Comparison of ENCODE assay signal across 6 cellular contexts in the genomic region with DNA sequence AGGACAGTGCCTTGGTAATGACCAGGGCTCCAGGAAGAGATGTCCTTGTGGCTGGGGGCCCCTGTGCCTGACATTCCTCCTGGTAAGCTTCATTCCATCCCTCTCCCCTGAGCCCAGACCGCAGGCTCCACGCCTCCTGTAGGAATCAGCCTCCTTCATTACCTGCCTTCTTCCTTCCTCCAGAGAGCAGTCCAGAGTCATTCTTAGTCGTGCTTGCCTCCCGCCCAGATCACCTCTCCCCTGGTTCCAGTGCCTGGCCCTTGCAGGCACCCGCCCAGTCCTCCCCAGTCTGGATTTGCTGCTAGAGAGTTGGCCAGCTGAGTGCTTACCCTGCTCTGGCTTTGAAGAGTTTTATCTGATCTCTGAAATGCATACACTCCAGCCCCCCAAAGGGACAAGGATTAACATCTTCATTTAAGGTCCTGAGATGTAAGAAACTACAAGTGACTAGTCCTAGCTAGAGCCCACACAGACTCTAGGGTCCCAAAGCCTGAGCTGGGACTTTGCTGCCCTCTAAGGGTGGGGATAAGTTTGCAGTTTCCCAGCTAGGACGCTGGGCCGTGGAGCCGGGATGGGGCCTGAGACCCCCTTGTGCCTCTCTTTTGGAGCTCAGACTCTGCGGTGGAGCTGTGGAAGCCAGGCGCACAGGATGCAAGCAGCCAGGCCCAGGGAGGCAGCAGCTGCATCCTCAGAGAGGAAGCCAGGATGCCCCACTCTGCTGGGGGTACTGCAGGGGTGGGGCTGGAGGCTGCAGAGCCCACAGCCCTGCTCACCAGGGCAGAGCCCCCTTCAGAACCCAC. TPM values are rescaled to one million over a fixed set of nuclear protein-coding genes. Genes with fewer than 3 reads are reported as not detected.
A peak's percentile ranks its signal among the peaks of the same experiment; 100 is the strongest.
DNase-seq lines count a peak whose midpoint lies in the region; ATAC-seq and TF ChIP-seq lines count a peak whose summit lies in the region.

No MANE protein-coding gene starts in this region.

- H3K4me3 ChIP-seq in BE2C (ENCODE audit: low read depth, low read length) (no peak overlapping the region), HL-60 (replicated peaks; ENCODE audit: insufficient read depth, low read length) (no peak overlapping the region), liver (ENCODE audit: low read depth in 1 of 3, low read length in 3 of 3) (no peak overlapping the region)

- no peak for ATAC-seq in HG02588 (IDR thresholded peaks at IDR 0.05; ENCODE audit: unreplicated experiment)
- no peak for ATAC-seq in GM18870 (IDR thresholded peaks at IDR 0.05; ENCODE audit: unreplicated experiment)

- DNase-seq in BE2C (peak; percentile 48), HL-60 (ENCODE audit: low read depth in 1 of 2, low spot score in 1 of 2) (no peak)
- peak; percentile 46 for DNase-seq in activated T-cell treated with anti-CD3 and anti-CD28 coated beads, Interleukin-2, amount 50 U/mL, for 1 hour

- H3K36me3 ChIP-seq in BE2C (no peaks in the 10 kb centered on the region), liver (ENCODE audit: control insufficient read depth in 4 of 4, insufficient read depth in 3 of 4, low read depth in 1 of 4, low read length in 3 of 4) (peaks cover 0 to 12% (median 7%) of the 10 kb centered on the region in 4 donors)

- TF ChIP-seq CTCF in BE2C (IDR thresholded peaks at IDR 0.05; ENCODE audit: low read depth, low read length): peak; percentile 67
- peak; percentile 50 for TF ChIP-seq CTCF in HL-60 (IDR thresholded peaks at IDR 0.05; ENCODE audit: insufficient read depth, low read length)
- TF ChIP-seq CTCF in liver (IDR thresholded peaks at IDR 0.05; ENCODE audit: low read depth, low read length, missing input control): peak; percentile 61

- peak overlapping the region in 1 of 2 donors; percentile 21 for H3K9ac ChIP-seq in liver (ENCODE audit: low read depth in 1 of 2, low read length in 2 of 2)

- H3K27me3 ChIP-seq in BE2C (no peaks in the 10 kb centered on the region), HL-60 (ENCODE audit: insufficient read depth, poor library complexity, severe bottlenecking) (no peaks in the 10 kb centered on the region), liver (ENCODE audit: control insufficient read depth in 4 of 4, insufficient read depth in 4 of 4, low read length in 3 of 4) (no peaks in the 10 kb centered on the region)

- H3K27ac ChIP-seq in HL-60 (replicated peaks) (no peak overlapping the region), liver (ENCODE audit: low read depth in 1 of 2, low read length in 2 of 2) (peak overlapping the region in 1 of 2 donors; percentile 25)

- no peaks in the 10 kb centered on the region for H3K9me3 ChIP-seq in BE2C
- no peaks in the 10 kb centered on the region for H3K9me3 ChIP-seq in liver (ENCODE audit: control insufficient read depth in 4 of 4, low read length in 3 of 4)

- peak; percentile 92 to 94 for TF ChIP-seq RAD21 in liver (IDR thresholded peaks at IDR 0.05)

- 39% methylated on average over 10 of the region's 10 CpGs for WGBS in liver

- peaks cover 3% of the 10 kb centered on the region for H3K4me1 ChIP-seq in BE2C
- H3K4me1 ChIP-seq in liver (ENCODE audit: control insufficient read depth in 4 of 4, insufficient read depth in 4 of 4, low read length in 3 of 4): peaks cover 14 to 48% (median 35%) of the 10 kb centered on the region in 4 donors

TF ChIP-seq in liver, 16 proteins besides CTCF, POLR2A, EP300 and RAD21:
- no peak for TF ChIP-seq JUND (IDR thresholded peaks at IDR 0.05)
- no peak for TF ChIP-seq EGR1 (IDR thresholded peaks at IDR 0.05; ENCODE audit: low read depth in 2 of 2)
- no peak for TF ChIP-seq FOXA1 (IDR thresholded peaks at IDR 0.05)
- no peak for TF ChIP-seq NR2F2 (IDR thresholded peaks at IDR 0.05)
- TF ChIP-seq, protein P1, sequence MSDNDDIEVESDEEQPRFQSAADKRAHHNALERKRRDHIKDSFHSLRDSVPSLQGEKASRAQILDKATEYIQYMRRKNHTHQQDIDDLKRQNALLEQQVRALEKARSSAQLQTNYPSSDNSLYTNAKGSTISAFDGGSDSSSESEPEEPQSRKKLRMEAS (IDR thresholded peaks at IDR 0.05): no peak
- TF ChIP-seq GABPA (IDR thresholded peaks at IDR 0.05 in 1 of 2, conservative IDR thresholded peaks at IDR 0.05 in 1 of 2): no peak
- TF ChIP-seq TAF1 (conservative IDR thresholded peaks at IDR 0.05): no peak
- no peak for TF ChIP-seq HNF4A (conservative IDR thresholded peaks at IDR 0.05)
- no peak for TF ChIP-seq SP1 (IDR thresholded peaks at IDR 0.05)
- no peak for TF ChIP-seq RXRA (IDR thresholded peaks at IDR 0.05)
- no peak for TF ChIP-seq FOXA2 (IDR thresholded peaks at IDR 0.05)

RNA-seq across cellular contexts. Expression of gene NR1H3, which starts 1.6 kb away (rescaled TPM):
- polyA plus RNA-seq in BE2C (2012; ENCODE audit: insufficient read depth, insufficient read length, low read depth): 5.2 TPM
- 10 to 100 TPM; 52.8 to 55.2 TPM for total RNA-seq in liver
- polyA plus RNA-seq in liver: 10 to 100 TPM; 56.0 to 57.3 TPM

RNA-seq across cellular contexts. Expression of gene MADD, which starts 10.6 kb away (rescaled TPM):
- 47.1 TPM for polyA plus RNA-seq in BE2C (2012; ENCODE audit: insufficient read depth, insufficient read length, low read depth)
- total RNA-seq in liver: 10 to 100 TPM in 1 of 2 donors, 1 to 10 TPM in 1; 9.9 to 20.5 TPM
- polyA plus RNA-seq in liver: 10 to 100 TPM in 1 of 2 donors, 1 to 10 TPM in 1; 9.9 to 12.2 TPM

RNA-seq across cellular contexts. Expression of gene ACP2, which starts 10.8 kb away (rescaled TPM):
- polyA plus RNA-seq in BE2C (2012; ENCODE audit: insufficient read depth, insufficient read length, low read depth): 25.2 TPM
- 10 to 100 TPM; 81.7 to 94.4 TPM for total RNA-seq in liver
- 10 to 100 TPM; 40.3 to 76.9 TPM for polyA plus RNA-seq in liver

RNA-seq across cellular contexts. Expression of gene DDB2, which starts 44.6 kb away (rescaled TPM):
- 22.1 TPM for polyA plus RNA-seq in BE2C (2012; ENCODE audit: insufficient read depth, insufficient read length, low read depth)
- total RNA-seq in liver: 1 to 10 TPM; 6.6 to 7.6 TPM
- 10 to 100 TPM in 1 of 2 donors, 1 to 10 TPM in 1; 10.0 to 11.9 TPM for polyA plus RNA-seq in liver

Comparison
In these comparisons a context has a peak if more than half of its experiments do, and no peak if none do; other contexts are left out.
1. DNase-seq: peak in BE2C (single experiment) and activated T-cell treated with anti-CD3 and anti-CD28 coated beads, Interleukin-2, amount 50 U/mL, for 1 hour (single experiment); none in HL-60 (0 of 2).
2. Peak in every context shown above with its lines, with median percentiles within 50 percentile points of each other: CTCF ChIP-seq.